12 cellular contexts compared by ENCODE assay signal in the genomic region with DNA sequence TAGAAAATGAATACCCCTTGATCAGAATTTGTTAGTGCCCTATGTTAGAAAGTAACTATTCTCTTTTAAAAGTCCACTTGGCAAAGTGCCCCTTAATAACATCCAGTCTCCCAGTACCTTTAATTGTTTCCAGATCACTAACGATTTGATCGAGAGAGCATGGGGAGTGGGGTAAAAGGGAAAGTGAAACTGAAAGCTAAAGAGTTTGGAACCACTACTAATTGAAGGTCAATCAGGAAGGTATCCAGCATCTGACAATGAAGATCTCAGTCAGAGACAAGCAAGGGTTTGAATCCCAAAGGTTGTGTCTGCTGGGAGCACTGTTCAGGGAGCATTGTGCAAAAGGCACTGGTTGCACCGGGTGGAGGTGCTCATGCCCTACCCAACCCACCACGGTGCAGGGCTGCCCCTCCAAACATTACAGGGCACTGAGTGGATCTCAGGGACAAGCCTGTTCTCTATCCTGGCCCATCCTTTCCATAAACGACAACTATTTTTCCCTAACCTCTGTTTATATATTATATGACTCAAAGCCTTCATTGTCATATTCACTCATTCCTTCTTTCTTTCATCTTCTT. TPM values are rescaled to one million over a fixed set of nuclear protein-coding genes. Genes with fewer than 3 reads are reported as not detected.
DNase-seq lines count a peak whose midpoint lies in the region; TF ChIP-seq lines count a peak whose summit lies in the region.
"Had no signal": no experiment of that assay in that cellular context is flagged by ENCODE, and none has a peak within 500 bp of the region (broad histone marks: within the 10 kb centered on the region; RNA-seq: fewer than 3 reads in every experiment).

No MANE protein-coding gene starts in this region.

- H2AFZ ChIP-seq in mammary epithelial cell (ENCODE audit: low read depth, low read length), result no peak overlapping the region
- no peak overlapping the region for H2AFZ ChIP-seq in trophoblast cell (ENCODE audit: insufficient read depth, low read length, poor library complexity)

- H3K4me1 ChIP-seq in BLaER1 treated with 17β-estradiol and CSF1 and Interleukin-3, amounts not matched to agents 10 nM and 100 nM, result peaks cover 0 to 16% (median 8%) of the 10 kb centered on the region in 10 experiments; a peak in 13 of 20 replicates
- H3K4me1 ChIP-seq in mammary epithelial cell (ENCODE audit: insufficient read depth, low read length) (no peaks in the 10 kb centered on the region), trophoblast cell (ENCODE audit: control insufficient read depth in 1 of 2, insufficient read depth in 2 of 2, low read length in 2 of 2) (no peaks in the 10 kb centered on the region)

- peaks cover 0 to 14% (median 0%) of the 10 kb centered on the region in 11 experiments; a peak in 3 of 22 replicates for H3K9me3 ChIP-seq in BLaER1 treated with 17β-estradiol and CSF1 and Interleukin-3, amounts not matched to agents 10 nM and 100 nM (replicated peaks in 1 of 11)
- H3K9me3 ChIP-seq in mammary epithelial cell (replicated peaks; ENCODE audit: insufficient read depth, low read length), result no peaks in the 10 kb centered on the region
- no peaks in the 10 kb centered on the region for H3K9me3 ChIP-seq in trophoblast cell (ENCODE audit: insufficient read depth, low read depth, low read length)

- dilution Hi-C loops in mammary epithelial cell (cut with HindIII; ENCODE audit: low sequenced_read_pairs), result no loop called here

- H2AK5ac ChIP-seq in trophoblast cell (ENCODE audit: low read length), result no peak overlapping the region

- no peaks in the 10 kb centered on the region for H3K27me3 ChIP-seq in BLaER1 treated with 17β-estradiol and CSF1 and Interleukin-3, amounts not matched to agents 10 nM and 100 nM
- no peaks in the 10 kb centered on the region for H3K27me3 ChIP-seq in mammary epithelial cell (ENCODE audit: insufficient read depth, low read length)
- H3K27me3 ChIP-seq in trophoblast cell (ENCODE audit: insufficient read depth, low read length), result no peaks in the 10 kb centered on the region

- H3K14ac ChIP-seq in trophoblast cell (ENCODE audit: low read length), result no peak overlapping the region

- 75% methylated on average over 5 of the region's 5 CpGs for WGBS in mammary epithelial cell (ENCODE audit: low coverage, missing lambda C conversion rate)
- no CpG with 5 or more reads among the region's 5 CpGs for WGBS in trophoblast cell (ENCODE audit: extremely low coverage, insufficient coverage, insufficient read length)

- H4K91ac ChIP-seq in trophoblast cell (ENCODE audit: low read depth, low read length), result no peak overlapping the region

- no peaks in the 10 kb centered on the region for H4K20me1 ChIP-seq in BLaER1 treated with 17β-estradiol and CSF1 and Interleukin-3, amounts not matched to agents 10 nM and 100 nM
- no peaks in the 10 kb centered on the region for H4K20me1 ChIP-seq in mammary epithelial cell (ENCODE audit: insufficient read depth, low read length)

- in situ Hi-C loops in mammary epithelial cell (cut with MboI; ENCODE audit: low sequenced_read_pairs in 2 of 2), result no loop called here

- H3K4me3 Mint-ChIP-seq in nephron progenitor cell, result no peak overlapping the region
- H3K4me3 Mint-ChIP-seq in activated CD4-positive, alpha-beta memory T cell treated with anti-CD3 and anti-CD28 coated beads, Interleukin-2, amount 10 ng/mL, durations not matched to agents 7 days and 5 days, result no peak overlapping the region
- H3K4me3 Mint-ChIP-seq: natural killer cell, WTC11 had no signal

- no peak overlapping the region for H2BK5ac ChIP-seq in trophoblast cell (ENCODE audit: low read depth, low read length, poor library complexity)

- H3K9ac ChIP-seq in BLaER1 treated with 17β-estradiol and CSF1 and Interleukin-3, amounts not matched to agents 10 nM and 100 nM, result peak overlapping the region in 1 of 11 experiments; percentile 28; a peak in 2 of 22 replicates
- H3K9ac ChIP-seq in mammary epithelial cell (ENCODE audit: insufficient read depth, low read length), result no peak overlapping the region
- H3K9ac ChIP-seq in trophoblast cell (ENCODE audit: low read length), result peak overlapping the region; percentile 12

- CTCF ChIA-PET in mammary epithelial cell (lab: Charles Lee; ENCODE audit: low non-redundant PET), result no interaction called here
- CTCF ChIA-PET in activated CD4-positive, alpha-beta memory T cell treated with anti-CD3 and anti-CD28 coated beads, Interleukin-2, amount 10 ng/mL, durations not matched to agents 7 days and 5 days (lab: Charles Lee), result no interaction called here

- H3K79me2 ChIP-seq in mammary epithelial cell (ENCODE audit: insufficient read depth, low read length), result no peaks in the 10 kb centered on the region
- no peaks in the 10 kb centered on the region for H3K79me2 ChIP-seq in trophoblast cell (ENCODE audit: control insufficient read depth, insufficient read depth, low read length, poor library complexity)

- peak overlapping the region in 2 of 11 experiments; percentile 35 to 38; a peak in 2 of 22 replicates for H3K27ac ChIP-seq in BLaER1 treated with 17β-estradiol and CSF1 and Interleukin-3, amounts not matched to agents 10 nM and 100 nM
- no peak overlapping the region for H3K27ac ChIP-seq in mammary epithelial cell (ENCODE audit: insufficient read depth, low read depth, low read length)
- no peak overlapping the region for H3K27ac ChIP-seq in trophoblast cell (ENCODE audit: low read depth, low read length)

- H3K4me1 Mint-ChIP-seq in nephron progenitor cell, result peaks cover 10% of the 10 kb centered on the region
- no peaks in the 10 kb centered on the region for H3K4me1 Mint-ChIP-seq in activated CD4-positive, alpha-beta memory T cell treated with anti-CD3 and anti-CD28 coated beads, Interleukin-2, amount 10 ng/mL, durations not matched to agents 7 days and 5 days
- H3K4me1 Mint-ChIP-seq: natural killer cell had no signal

- H3K36me3 ChIP-seq in BLaER1 treated with 17β-estradiol and CSF1 and Interleukin-3, amounts not matched to agents 10 nM and 100 nM, result no peaks in the 10 kb centered on the region
- no peaks in the 10 kb centered on the region for H3K36me3 ChIP-seq in mammary epithelial cell (ENCODE audit: insufficient read depth, low read length)
- H3K36me3 ChIP-seq in trophoblast cell (ENCODE audit: control insufficient read depth in 1 of 2, insufficient read depth in 2 of 2, low read length in 2 of 2), result no peaks in the 10 kb centered on the region

- no peak overlapping the region for H4K12ac ChIP-seq in trophoblast cell (ENCODE audit: low read depth, low read length)

- H2BK12ac ChIP-seq in trophoblast cell (ENCODE audit: low read length), result no peak overlapping the region

- no peak overlapping the region for H3K18ac ChIP-seq in trophoblast cell (ENCODE audit: low read length)

- intact Hi-C loops in mammary epithelial cell (cut with micrococcal nuclease), result no loop called here

- no peak for TF ChIP-seq CTCF in mammary epithelial cell (conservative IDR thresholded peaks at IDR 0.05 in 1 of 2, IDR thresholded peaks at IDR 0.05 in 1 of 2; ENCODE audit: extremely low read depth in 1 of 2, insufficient read depth in 1 of 2, low read depth in 1 of 2, low read length in 2 of 2)
- TF ChIP-seq CTCF in nephron progenitor cell (IDR thresholded peaks at IDR 0.05), result no peak

- H4K8ac ChIP-seq in trophoblast cell (ENCODE audit: low read depth, low read length), result no peak overlapping the region

- H3K4me2 ChIP-seq in BLaER1 treated with 17β-estradiol and CSF1 and Interleukin-3, amounts not matched to agents 10 nM and 100 nM, result peak overlapping the region; percentile 16 to 70 (median 51); a peak in 20 of 22 replicates
- H3K4me2 ChIP-seq in mammary epithelial cell (ENCODE audit: insufficient read depth, low read depth, low read length) (peak overlapping the region; percentile 60), trophoblast cell (ENCODE audit: low read length) (no peak overlapping the region)

- H3K4ac ChIP-seq in trophoblast cell (ENCODE audit: low read depth, low read length), result no peak overlapping the region

- no TSS peak for BruUV-seq in mammary epithelial cell (replicated peaks; lab: Mats Ljungman, UMichigan)

- H3K79me1 ChIP-seq in trophoblast cell (ENCODE audit: low read length), result no peaks in the 10 kb centered on the region

- no peak overlapping the region for H3K23ac ChIP-seq in trophoblast cell (ENCODE audit: low read length)

- H3K36me3 Mint-ChIP-seq in nephron progenitor cell (ENCODE audit: low read depth), result no peaks in the 10 kb centered on the region
- H3K36me3 Mint-ChIP-seq in activated CD4-positive, alpha-beta memory T cell treated with anti-CD3 and anti-CD28 coated beads, Interleukin-2, amount 10 ng/mL, durations not matched to agents 7 days and 5 days (ENCODE audit: low read depth), result no peaks in the 10 kb centered on the region

- no peaks in the 10 kb centered on the region for H3K27me3 Mint-ChIP-seq in nephron progenitor cell (ENCODE audit: low read depth, poor library complexity)
- no peaks in the 10 kb centered on the region for H3K27me3 Mint-ChIP-seq in activated CD4-positive, alpha-beta memory T cell treated with anti-CD3 and anti-CD28 coated beads, Interleukin-2, amount 10 ng/mL, durations not matched to agents 7 days and 5 days

- POLR2A ChIA-PET in activated CD4-positive, alpha-beta memory T cell treated with anti-CD3 and anti-CD28 coated beads, Interleukin-2, amount 10 ng/mL, durations not matched to agents 7 days and 5 days (lab: Charles Lee), result no interaction called here

- H3K4me3 ChIP-seq in BLaER1 treated with 17β-estradiol and CSF1 and Interleukin-3, amounts not matched to agents 10 nM and 100 nM, result peak overlapping the region in 1 of 10 experiments; percentile 22; a peak in 2 of 20 replicates
- H3K4me3 ChIP-seq in mammary epithelial cell (replicated peaks in 1 of 3; ENCODE audit: insufficient read depth in 1 of 3, low read depth in 2 of 3, low read length in 3 of 3), result peak overlapping the region in 1 of 3 experiments; percentile 28
- no peak overlapping the region for H3K4me3 ChIP-seq in trophoblast cell (ENCODE audit: low read depth, low read length)

- peaks cover 9% of the 10 kb centered on the region for H3K9me3 Mint-ChIP-seq in nephron progenitor cell
- peaks cover 7% of the 10 kb centered on the region for H3K9me3 Mint-ChIP-seq in activated CD4-positive, alpha-beta memory T cell treated with anti-CD3 and anti-CD28 coated beads, Interleukin-2, amount 10 ng/mL, durations not matched to agents 7 days and 5 days

- DNase-seq in NCI-H1105 treated with DMSO at 0.1 percent for 48 hours (lab: John Stamatoyannopoulos, UW), result peak; percentile 68
- DNase-seq in mammary epithelial cell, result peak; percentile 1
- no peak for DNase-seq in trophoblast cell
- no peak for DNase-seq in pons (ENCODE audit: low spot score)
- DNase-seq in nephron progenitor cell, result no peak
- no peak for DNase-seq in activated CD4-positive, alpha-beta memory T cell treated with anti-CD3 and anti-CD28 coated beads, Interleukin-2, amount 10 ng/mL, durations not matched to agents 7 days and 5 days
- no peak for DNase-seq in C1 segment of cervical spinal cord (lab: John Stamatoyannopoulos, UW)
- DNase-seq: foreskin melanocyte, natural killer cell, NCI-H187 had no signal

- H2BK120ac ChIP-seq in trophoblast cell (ENCODE audit: insufficient read depth, low read length, poor library complexity), result no peak overlapping the region

- H3K27ac Mint-ChIP-seq in nephron progenitor cell, result no peak overlapping the region
- H3K27ac Mint-ChIP-seq in activated CD4-positive, alpha-beta memory T cell treated with anti-CD3 and anti-CD28 coated beads, Interleukin-2, amount 10 ng/mL, durations not matched to agents 7 days and 5 days, result no peak overlapping the region
- H3K27ac Mint-ChIP-seq: natural killer cell, WTC11 had no signal

RNA-seq across cellular contexts. Expression of gene RIT2, which starts 14.6 kb away (rescaled TPM):
- total RNA-seq in mammary epithelial cell, result not detected
- not detected for polyA plus RNA-seq in mammary epithelial cell
- not detected for polyA minus RNA-seq in mammary epithelial cell
- 0.64 and 0.67 TPM in 2 replicates for polyA plus RNA-seq in trophoblast cell (2013)
- not detected for total RNA-seq in activated CD4-positive, alpha-beta memory T cell treated with anti-CD3 and anti-CD28 coated beads, Interleukin-2, amount 10 ng/mL, durations not matched to agents 7 days and 5 days
- total RNA-seq: natural killer cell had no signal

Comparison
In these comparisons a context has a peak if more than half of its experiments do, and no peak if none do; other contexts are left out.
1. DNase-seq: peak in NCI-H1105 treated with DMSO at 0.1 percent for 48 hours (single experiment) and mammary epithelial cell (single experiment); none in trophoblast cell (0 of 2), pons (single experiment), nephron progenitor cell (single experiment), activated CD4-positive, alpha-beta memory T cell treated with anti-CD3 and anti-CD28 coated beads, Interleukin-2, amount 10 ng/mL, durations not matched to agents 7 days and 5 days (single experiment) and C1 segment of cervical spinal cord (0 of 14).